ENCODE assay signal across 8 cellular contexts in the genomic region with DNA sequence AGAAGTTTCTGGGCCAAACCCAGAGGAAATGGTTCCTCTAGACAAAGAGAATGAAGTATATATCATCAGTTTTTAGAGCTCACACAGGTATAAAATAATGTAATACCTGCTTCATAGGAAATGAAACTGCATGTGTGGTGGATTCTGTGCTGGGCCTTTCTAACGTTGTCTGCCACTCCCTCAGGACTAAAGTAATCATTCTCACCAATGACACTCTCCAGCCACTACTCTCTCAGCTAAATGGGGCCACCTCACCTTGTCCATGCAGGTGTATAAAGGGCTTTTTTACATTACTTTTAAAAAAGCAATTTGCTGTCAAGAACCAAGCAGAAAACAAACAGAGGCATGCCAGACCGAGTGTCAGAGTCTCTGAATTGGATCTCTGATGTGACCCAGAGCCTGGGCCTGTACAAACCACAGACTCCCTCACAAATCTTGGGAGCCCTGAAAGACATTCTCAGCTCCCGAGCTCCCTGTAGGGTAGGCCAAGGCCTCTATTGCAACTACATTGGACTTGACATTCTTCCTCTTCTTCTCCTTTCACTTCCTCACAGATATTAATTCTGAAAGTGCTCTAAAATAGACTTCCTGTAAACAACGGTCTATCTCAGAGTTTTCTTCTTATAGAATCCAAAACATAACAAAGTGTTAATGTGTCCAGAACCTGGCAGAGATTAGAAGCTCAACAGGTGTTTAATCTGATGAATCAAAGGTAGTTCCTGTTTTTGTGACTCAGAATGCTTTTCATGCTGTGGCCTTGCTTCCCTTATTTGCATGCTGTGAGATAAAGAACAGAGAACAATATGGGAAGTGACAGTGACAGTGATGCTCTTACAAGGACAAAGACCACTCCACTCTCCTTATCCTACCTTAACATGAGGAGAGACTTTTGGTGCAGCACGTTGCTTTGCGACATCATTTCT. TPM values are rescaled to one million over a fixed set of nuclear protein-coding genes. Genes with fewer than 3 reads are reported as not detected.
A peak's percentile ranks its signal among the peaks of the same experiment; 100 is the strongest.
DNase-seq lines count a peak whose midpoint lies in the region; ATAC-seq lines count a peak whose summit lies in the region.

No MANE protein-coding gene starts in this region.

- peak overlapping the region; percentile 16 for H3K4me3 Mint-ChIP-seq in activated CD4-positive, alpha-beta T cell treated with anti-CD3 and anti-CD28 coated beads for 36 hours

- intact Hi-C loops in activated CD4-positive, alpha-beta T cell treated with anti-CD3 and anti-CD28 coated beads for 36 hours (cut with DNase I, micrococcal nuclease): loop anchor here in 1 of 2 experiments (2.0 kb wide), 1 partner anchor 269 kb away; no protein-coding TSS in a partner anchor

- peaks cover 47% of the 10 kb centered on the region for H3K4me1 Mint-ChIP-seq in activated CD4-positive, alpha-beta T cell treated with anti-CD3 and anti-CD28 coated beads for 36 hours

- DNase-seq in activated CD4-positive, alpha-beta T cell treated with anti-CD3 and anti-CD28 coated beads for 36 hours: no peak
- DNase-seq in activated CD4-positive, alpha-beta T cell treated with anti-CD3 and anti-CD28 coated beads for 4 hours: no peak
- peak; percentile 86 for DNase-seq in OCI-M1 (lab: John Stamatoyannopoulos, UW)
- peak; percentile 22 for DNase-seq in inferior parietal cortex (ENCODE audit: extremely low spot score)
- no peak for DNase-seq in stimulated activated naive CD4-positive, alpha-beta T cell treated with Interleukin-2 at 50 U/mL for 16 hours (lab: John Stamatoyannopoulos, UW)
- no peak for DNase-seq in NCI-H146 (lab: John Stamatoyannopoulos, UW)
- DNase-seq in NCI-H146 treated with DMSO at 0.1 percent for 48 hours (lab: John Stamatoyannopoulos, UW; ENCODE audit: unreplicated experiment): no peak

- no peaks in the 10 kb centered on the region for H3K9me3 Mint-ChIP-seq in activated CD4-positive, alpha-beta T cell treated with anti-CD3 and anti-CD28 coated beads for 36 hours (ENCODE audit: low read depth)

- H3K27me3 Mint-ChIP-seq in activated CD4-positive, alpha-beta T cell treated with anti-CD3 and anti-CD28 coated beads for 36 hours: no peaks in the 10 kb centered on the region

- POLR2A ChIA-PET in activated CD4-positive, alpha-beta T cell treated with anti-CD3 and anti-CD28 coated beads for 36 hours (lab: Charles Lee): interaction anchor here (0.6 to 1.6 kb wide), 5 partner anchors 10 to 631 kb away, joined by 3 to 10 read pairs (median 4); a partner anchor contains a TSS

- CTCF ChIA-PET in activated CD4-positive, alpha-beta T cell treated with anti-CD3 and anti-CD28 coated beads for 36 hours (lab: Charles Lee): interaction anchor here (0.5 to 2.4 kb wide), 7 partner anchors 8 to 863 kb away, joined by 3 to 9 read pairs (median 4); a partner anchor contains a TSS

- peak overlapping the region; percentile 86 for H3K27ac Mint-ChIP-seq in activated CD4-positive, alpha-beta T cell treated with anti-CD3 and anti-CD28 coated beads for 36 hours

- peaks cover 62% of the 10 kb centered on the region for H3K36me3 Mint-ChIP-seq in activated CD4-positive, alpha-beta T cell treated with anti-CD3 and anti-CD28 coated beads for 36 hours (ENCODE audit: low read depth)

- ATAC-seq in activated CD4-positive, alpha-beta T cell treated with anti-CD3 and anti-CD28 coated beads for 36 hours: peak; percentile 60
- ATAC-seq in HG02938 (IDR thresholded peaks at IDR 0.05; ENCODE audit: unreplicated experiment): peak; percentile 88

RNA-seq across cellular contexts. Expression of a gene that starts 8.6 kb away (rescaled TPM):
- 10 to 100 TPM; 65.6 to 67.6 TPM for total RNA-seq in activated CD4-positive, alpha-beta T cell treated with anti-CD3 and anti-CD28 coated beads for 36 hours

RNA-seq across cellular contexts. Expression of a gene that starts 58.3 kb away (rescaled TPM):
- total RNA-seq in activated CD4-positive, alpha-beta T cell treated with anti-CD3 and anti-CD28 coated beads for 36 hours: 100 to 1,000 TPM; 263 to 308 TPM

Comparison
In these comparisons a context has a peak if more than half of its experiments do, and no peak if none do; other contexts are left out.
1. DNase-seq: peak in OCI-M1 (single experiment) and inferior parietal cortex (single experiment); none in activated CD4-positive, alpha-beta T cell treated with anti-CD3 and anti-CD28 coated beads for 36 hours (single experiment), activated CD4-positive, alpha-beta T cell treated with anti-CD3 and anti-CD28 coated beads for 4 hours (0 of 2), stimulated activated naive CD4-positive, alpha-beta T cell treated with Interleukin-2 at 50 U/mL for 16 hours (single experiment), NCI-H146 (single experiment) and NCI-H146 treated with DMSO at 0.1 percent for 48 hours (single experiment).